In the genomic region with DNA sequence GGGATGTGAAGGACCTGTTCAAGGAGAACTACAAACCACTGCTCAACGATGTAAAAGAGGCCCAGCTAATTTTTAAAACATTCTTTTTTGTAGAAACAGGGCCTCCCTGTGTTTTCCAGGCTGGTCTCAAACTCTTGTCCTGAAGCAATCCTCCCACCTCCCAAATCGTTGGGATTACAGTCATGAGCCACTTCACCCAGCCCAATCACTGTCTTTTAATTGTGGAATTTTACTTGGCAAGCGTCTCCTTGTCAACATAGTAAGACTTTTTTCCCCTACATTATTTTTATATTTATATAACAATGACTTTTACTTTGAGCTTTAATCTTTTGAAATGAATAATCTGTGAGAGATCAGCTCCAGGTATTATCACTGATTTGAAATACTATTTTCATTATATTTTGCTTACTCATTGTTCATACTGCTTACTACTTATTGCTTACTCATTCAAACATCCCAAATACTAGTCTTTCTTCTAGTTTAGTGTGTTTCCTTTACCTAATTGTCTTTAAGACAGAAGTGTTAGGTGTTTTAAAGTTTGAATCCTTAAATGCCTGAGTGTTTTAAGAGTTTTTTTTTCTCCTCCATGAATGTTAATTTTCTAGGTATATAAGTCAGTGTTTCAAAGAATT, we compare ENCODE assay signal across 1 cellular context.
TF ChIP-seq lines count a peak whose summit lies in the region.

No MANE protein-coding gene starts in this region.

TF ChIP-seq in SK-N-SH, 30 proteins besides CTCF, POLR2A, EP300 and RAD21:
- TF ChIP-seq USF1 (IDR thresholded peaks at IDR 0.05; ENCODE audit: borderline replicate concordance, low read depth): no peak
- no peak for TF ChIP-seq GABPA (IDR thresholded peaks at IDR 0.05; ENCODE audit: low read depth)
- TF ChIP-seq TEAD4 (IDR thresholded peaks at IDR 0.05; ENCODE audit: borderline replicate concordance, insufficient read depth): no peak
- TF ChIP-seq EZH2phosphoT487 (IDR thresholded peaks at IDR 0.05; ENCODE audit: borderline replicate concordance, low read depth): no peak
- no peak for TF ChIP-seq FOSL2 (IDR thresholded peaks at IDR 0.05; ENCODE audit: borderline replicate concordance, low read depth)
- TF ChIP-seq MEF2A (IDR thresholded peaks at IDR 0.05; ENCODE audit: borderline replicate concordance, low read depth): no peak
- TF ChIP-seq USF2 (IDR thresholded peaks at IDR 0.05; ENCODE audit: borderline replicate concordance, low read depth, low read length): no peak
- TF ChIP-seq TAF1 (IDR thresholded peaks at IDR 0.05; ENCODE audit: borderline replicate concordance, low read depth, low read length): no peak
- TF ChIP-seq NFIC (IDR thresholded peaks at IDR 0.05; ENCODE audit: borderline replicate concordance): no peak
- TF ChIP-seq GATA2 (CRISPR knock-in tag; IDR thresholded peaks at IDR 0.05): no peak
- TF ChIP-seq NRF1 (IDR thresholded peaks at IDR 0.05; ENCODE audit: low read depth, low read length): no peak
- TF ChIP-seq, protein P1, sequence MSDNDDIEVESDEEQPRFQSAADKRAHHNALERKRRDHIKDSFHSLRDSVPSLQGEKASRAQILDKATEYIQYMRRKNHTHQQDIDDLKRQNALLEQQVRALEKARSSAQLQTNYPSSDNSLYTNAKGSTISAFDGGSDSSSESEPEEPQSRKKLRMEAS (IDR thresholded peaks at IDR 0.05; ENCODE audit: low read depth): no peak
- TF ChIP-seq MXI1 (IDR thresholded peaks at IDR 0.05; ENCODE audit: low read depth, low read length): no peak
- TF ChIP-seq IRF3 (IDR thresholded peaks at IDR 0.05; ENCODE audit: low read depth, low read length): no peak
- TF ChIP-seq SIN3A (IDR thresholded peaks at IDR 0.05; ENCODE audit: borderline replicate concordance, low read depth, low read length): no peak
- no peak for TF ChIP-seq REST (IDR thresholded peaks at IDR 0.05; ENCODE audit: low read depth, low read length)
- TF ChIP-seq ZBTB33 (IDR thresholded peaks at IDR 0.05; ENCODE audit: borderline replicate concordance, low read depth): no peak
- no peak for TF ChIP-seq ELF1 (IDR thresholded peaks at IDR 0.05)
- no peak for TF ChIP-seq JUND (IDR thresholded peaks at IDR 0.05)
- TF ChIP-seq CHD2 (IDR thresholded peaks at IDR 0.05; ENCODE audit: low read length, partially characterized antibody): no peak
